17 cellular contexts compared by ENCODE assay signal in genomic region chrX:69189972-69190371, GRCh38. TPM values are rescaled to one million over a fixed set of nuclear protein-coding genes. Genes with fewer than 3 reads are reported as not detected.
DNase-seq lines count a peak whose midpoint lies in the region; ATAC-seq and TF ChIP-seq lines count a peak whose summit lies in the region.
"Had no signal": no experiment of that assay in that cellular context is flagged by ENCODE, and none has a peak within 500 bp of the region (broad histone marks: within the 10 kb centered on the region; RNA-seq: fewer than 3 reads in every experiment).

No MANE protein-coding gene starts in this region.

- peaks cover 0 to 32% (median 0%) of the 10 kb centered on the region in 7 donors for H3K27me3 ChIP-seq in heart right ventricle
- H3K27me3 ChIP-seq in tibial nerve = peaks cover 0 to 14% of the 10 kb centered on the region in 2 donors
- H3K27me3 ChIP-seq: BE2C, esophagus squamous epithelium, spleen had no signal

- ATAC-seq in heart right ventricle (peak; percentile 36 to 79 (median 64)), GM19455 (IDR thresholded peaks at IDR 0.05; ENCODE audit: unreplicated experiment) (no peak)
- ATAC-seq: activated CD4-positive, CD25-positive, alpha-beta regulatory T cell treated with anti-CD3 and anti-CD28 coated beads, Interleukin-2, amount 50 U/mL, for 24 hours had no signal

- H3K27ac ChIP-seq in caudate nucleus (ENCODE audit: low read depth, low read length) (no peak overlapping the region), heart right ventricle (no peak overlapping the region), tibial nerve (peak overlapping the region in 3 of 4 donors; percentile 26 to 51 (median 26))
- H3K27ac ChIP-seq: esophagus squamous epithelium, spleen had no signal

- intact Hi-C loops in heart right ventricle (cut with DNase I) = no loop called here

- WGBS in heart right ventricle, 2 donors = 58 to 62% methylated on average over 8 of the region's 8 CpGs
- WGBS in tibial nerve, 2 donors = 41 to 48% methylated on average over 8 of the region's 8 CpGs

- TF ChIP-seq EP300 in tibial nerve (IDR thresholded peaks at IDR 0.05) = no peak

- TF ChIP-seq CTCF in heart right ventricle (IDR thresholded peaks at IDR 0.05) (no peak), tibial nerve (IDR thresholded peaks at IDR 0.05) (no peak)

- no peak overlapping the region for H3K4me3 ChIP-seq in heart right ventricle
- H3K4me3 ChIP-seq in tibial nerve = no peak overlapping the region
- H3K4me3 ChIP-seq: esophagus squamous epithelium, spleen had no signal

- peak in 54 of 61 donors; percentile 0 to 77 (median 32) for DNase-seq in caudate nucleus (lab: John Stamatoyannopoulos, UW)
- peak; percentile 19 to 29 for DNase-seq in heart right ventricle
- peak; percentile 26 for DNase-seq in mucosa of gallbladder (ENCODE audit: low spot score)
- DNase-seq in tibial nerve (ENCODE audit: low spot score in 2 of 2) = peak in 1 of 2 donors; percentile 4
- no peak for DNase-seq in DMS 273 (lab: John Stamatoyannopoulos, UW; ENCODE audit: unreplicated experiment)
- no peak for DNase-seq in AG20443 (ENCODE audit: low spot score)
- no peak for DNase-seq in stimulated activated CD4-positive, alpha-beta T cell treated with anti-CD3 and anti-CD28 coated beads, Interleukin-4, amount 100 ng/mL, for 1 hour
- DNase-seq: BE2C, dermis blood vessel endothelial cell, DMS79 treated with DMSO at 0.1 percent for 48 hours, esophagus squamous epithelium, mesendoderm, NCI-H510A, SIG-M5, spleen had no signal

- no peaks in the 10 kb centered on the region for H3K36me3 ChIP-seq in heart right ventricle
- H3K36me3 ChIP-seq in tibial nerve = no peaks in the 10 kb centered on the region
- H3K36me3 ChIP-seq: BE2C, esophagus squamous epithelium, spleen had no signal

- no peaks in the 10 kb centered on the region for H3K9me3 ChIP-seq in heart right ventricle
- no peaks in the 10 kb centered on the region for H3K9me3 ChIP-seq in tibial nerve
- H3K9me3 ChIP-seq: BE2C, esophagus squamous epithelium, spleen had no signal

- TF ChIP-seq POLR2A in tibial nerve (IDR thresholded peaks at IDR 0.05) = peak in 1 of 2 donors; percentile 9

- H3K4me1 ChIP-seq in heart right ventricle (no peaks in the 10 kb centered on the region), tibial nerve (no peaks in the 10 kb centered on the region)
- H3K4me1 ChIP-seq: BE2C, esophagus squamous epithelium, spleen had no signal

RNA-seq across cellular contexts. Expression of gene PJA1, which starts 24.7 kb away (rescaled TPM):
- 10 to 100 TPM in 9 of 10 donors, 1 to 10 TPM in 1; 9.0 to 20.2 (median 16.6) TPM for total RNA-seq in heart right ventricle
- 10 to 100 TPM in 1 of 2 donors, 1 to 10 TPM in 1; 4.5 to 10.8 TPM for polyA plus RNA-seq in heart right ventricle
- 25.0 TPM for total RNA-seq in mucosa of gallbladder
- total RNA-seq in tibial nerve = 10 to 100 TPM; 22.8 to 45.0 (median 32.7) TPM

Comparison
In these comparisons a context has a peak if more than half of its experiments do, and no peak if none do; other contexts are left out.
1. DNase-seq: peak in caudate nucleus (54 of 61), heart right ventricle (2 of 2) and mucosa of gallbladder (single experiment); none in DMS 273 (single experiment), AG20443 (single experiment) and stimulated activated CD4-positive, alpha-beta T cell treated with anti-CD3 and anti-CD28 coated beads, Interleukin-4, amount 100 ng/mL, for 1 hour (single experiment).
2. H3K27ac ChIP-seq: peak in tibial nerve (3 of 4); none in caudate nucleus (single experiment) and heart right ventricle (0 of 10).